Comparison of ENCODE assay signal across 12 cellular contexts in genomic region chrX:122087353-122087752, GRCh38.
"Had no signal": no experiment of that assay in that cellular context is flagged by ENCODE, and none has a peak within 500 bp of the region (broad histone marks: within the 10 kb centered on the region; RNA-seq: fewer than 3 reads in every experiment).

No MANE protein-coding gene starts in this region.

- H3K27me3 ChIP-seq: adrenal gland, colonic mucosa, hepatocyte had no signal

- H3K4me1 ChIP-seq: adrenal gland, colonic mucosa had no signal

- H3K36me3 ChIP-seq: adrenal gland, colonic mucosa had no signal

- H3K27ac ChIP-seq: adrenal gland, colonic mucosa, hepatocyte had no signal

- DNase-seq: activated CD4-positive, alpha-beta T cell treated with anti-CD3 and anti-CD28 coated beads, Interleukin-2, amount 50 U/mL, for 4 hours; activated gamma-delta T cell; adrenal gland; central memory CD4-positive, alpha-beta T cell; colonic mucosa; midbrain; occipital lobe; retina; stimulated activated CD4-positive, alpha-beta T cell treated with anti-CD3 and anti-CD28 coated beads, Interleukin-2, amount 100 ng/mL, for 24 hours; stimulated activated naive CD8-positive, alpha-beta T cell treated with anti-CD3 and anti-CD28 coated beads, Interleukin-15, Interleukin-2, amounts not matched to agents 100 U/mL and 50 U/mL, for 24 hours; substantia nigra had no signal

- H3K79me2 ChIP-seq: hepatocyte had no signal

- H3K4me3 ChIP-seq: adrenal gland, colonic mucosa, hepatocyte had no signal

- H3K9me3 ChIP-seq: adrenal gland, colonic mucosa had no signal

- ATAC-seq: stimulated activated naive CD8-positive, alpha-beta T cell treated with anti-CD3 and anti-CD28 coated beads, Interleukin-15, Interleukin-2, amounts not matched to agents 100 U/mL and 50 U/mL, for 24 hours had no signal

- H3K4me2 ChIP-seq: hepatocyte had no signal
